In the genomic region with DNA sequence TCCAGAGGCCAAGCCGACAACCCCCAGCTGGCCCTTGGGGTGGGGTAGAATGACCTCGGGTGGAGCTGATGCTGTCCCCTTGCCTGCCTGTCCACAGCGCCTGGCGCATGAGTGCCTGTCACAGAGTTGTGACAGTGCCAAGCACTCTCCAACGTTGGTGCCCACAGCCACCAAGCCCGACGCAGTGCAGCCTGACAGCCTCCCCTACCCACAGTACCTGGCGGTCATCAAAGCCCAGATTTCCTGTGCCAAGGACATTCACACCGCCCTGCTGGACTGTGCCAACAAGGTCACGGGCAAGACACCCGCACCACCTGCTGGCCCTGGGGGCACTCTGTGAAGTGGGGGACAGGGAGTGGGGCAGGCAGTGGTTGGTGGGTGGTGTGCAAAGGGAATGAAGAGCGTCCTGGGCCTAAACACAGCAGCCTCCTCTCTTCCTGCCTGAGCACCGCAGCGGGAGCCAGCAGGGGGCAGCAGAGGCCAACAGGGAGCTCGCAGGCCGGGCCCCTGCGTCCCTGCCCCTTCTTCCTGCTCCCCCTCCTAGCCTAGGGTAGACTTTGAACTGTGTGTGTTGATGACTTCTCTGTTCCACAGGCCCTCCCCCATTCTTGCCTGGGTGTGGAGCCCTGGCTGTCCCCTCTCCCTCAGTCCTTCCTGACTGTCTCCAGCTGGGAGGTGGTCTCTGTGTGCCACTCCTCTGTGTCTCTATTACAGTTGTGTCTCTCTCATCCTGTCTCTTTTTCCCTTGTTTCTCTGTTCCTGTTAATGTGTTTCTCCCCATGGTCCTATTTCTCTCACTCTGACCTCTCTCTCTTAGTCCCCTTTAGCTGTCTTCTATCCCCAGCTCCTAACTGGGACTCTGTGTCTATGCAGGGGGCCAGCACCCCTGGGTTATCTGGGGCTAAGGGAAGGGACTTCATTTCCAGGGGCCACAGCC, we compare ENCODE assay signal across 8 cellular contexts. TPM values are rescaled to one million over a fixed set of nuclear protein-coding genes. Genes with fewer than 3 reads are reported as not detected.
DNase-seq lines count a peak whose midpoint lies in the region; ATAC-seq, FAIRE-seq and TF ChIP-seq lines count a peak whose summit lies in the region.

No MANE protein-coding gene starts in this region.

- ATAC-seq in HG03108 (IDR thresholded peaks at IDR 0.05; ENCODE audit: unreplicated experiment), result peak; percentile 19
- ATAC-seq in HepG2, result peak; percentile 72
- ATAC-seq in GM21619 (IDR thresholded peaks at IDR 0.05; ENCODE audit: unreplicated experiment), result no peak

- peak; percentile 99 for TF ChIP-seq CTCF in GM10248 (IDR thresholded peaks at IDR 0.05; ENCODE audit: control extremely low read depth, extremely low read depth, low read depth, missing control alignments)
- peak; percentile 93 for TF ChIP-seq CTCF in choroid plexus epithelial cell (conservative IDR thresholded peaks at IDR 0.05; ENCODE audit: low read depth, low read length)
- TF ChIP-seq CTCF in HepG2 (CRISPR knock-in tag; IDR thresholded peaks at IDR 0.05), result peak; percentile 100

- DNase-seq in GM10248 (ENCODE audit: extremely low spot score) (peak; percentile 90), NCI-H526 (lab: John Stamatoyannopoulos, UW) (peak; percentile 40 to 89), choroid plexus epithelial cell (ENCODE audit: low read depth) (peak; percentile 90), HepG2 (ENCODE audit: low spot score) (peak; percentile 95)
- peak; percentile 96 for DNase-seq in activated CD4-positive, alpha-beta T cell treated with anti-CD3 and anti-CD28 coated beads for 48 hours
- DNase-seq in stimulated activated CD4-positive, alpha-beta T cell treated with anti-CD3 and anti-CD28 coated beads, Interleukin-4, amount 100 ng/mL, for 24 hours, result peak; percentile 93

- H3K4me3 ChIP-seq in choroid plexus epithelial cell (ENCODE audit: low read depth, low read length) (peak overlapping the region; percentile 11), HepG2 (replicated peaks in 1 of 3; ENCODE audit: insufficient read depth in 1 of 3, low read depth in 2 of 3, low read length in 3 of 3) (peak overlapping the region; percentile 29 to 57 (median 34))

- TF ChIP-seq EP300 in HepG2 (IDR thresholded peaks at IDR 0.05; ENCODE audit: low read depth in 2 of 2, low read length in 2 of 2) (peak; percentile 45 to 66; a peak in 3 of 4 replicates), HepG2 (CRISPR knock-in tag; IDR thresholded peaks at IDR 0.05; ENCODE audit: borderline replicate concordance) (no peak; the same call in 1 of the 2 replicates)

- H3K27me3 ChIP-seq in HepG2 (ENCODE audit: control insufficient read depth in 1 of 2, insufficient read depth in 2 of 2, low read length in 2 of 2), result no peaks in the 10 kb centered on the region

- H2AFZ ChIP-seq in HepG2 (ENCODE audit: low read length), result no peak overlapping the region

- 33% methylated on average over 8 of the region's 17 CpGs for WGBS in HepG2 (ENCODE audit: low lambda C conversion rate)

- TF ChIP-seq RAD21 in HepG2 (CRISPR knock-in tag; IDR thresholded peaks at IDR 0.05), result peak; percentile 100

- TF ChIP-seq POLR2A in HepG2 (IDR thresholded peaks at IDR 0.05; ENCODE audit: insufficient read depth in 1 of 2, low read depth in 2 of 2, low read length in 2 of 2), result peak; percentile 89 to 95

- no TSS peak for BruUV-seq in HepG2 (replicated peaks; lab: Mats Ljungman, UMichigan)

- intact Hi-C loops in HepG2 (cut with micrococcal nuclease; ENCODE audit: unreplicated experiment), result loop anchor here (1.0 kb wide), 2 partner anchors 7 to 14 kb away; no protein-coding TSS in a partner anchor

- H3K9ac ChIP-seq in HepG2 (ENCODE audit: insufficient read depth, low read depth, low read length), result peak overlapping the region; percentile 85

- CTCF ChIA-PET in GM10248 (lab: Yijun Ruan, JAX), result interaction anchor here (0.6 to 4.1 kb wide), 43 partner anchors 9 to 360 kb away, joined by 3 to 103 read pairs (median 4); partner anchors contain the start of genes EID2B, GMFG, PLEKHG2 and RPS16
- CTCF ChIA-PET in HepG2 (lab: Yijun Ruan, JAX; ENCODE audit: low intra/inter-chr PET ratio, low total read pairs), result interaction anchor here (1.1 to 4.2 kb wide), 2 partner anchors 9 to 14 kb away, joined by 3 to 127 read pairs; partner anchors contain the start of gene PLEKHG2

- peaks cover 2 to 11% of the 10 kb centered on the region in 2 experiments; a peak in 3 of 5 replicates for H3K36me3 ChIP-seq in HepG2 (replicated peaks in 1 of 2; ENCODE audit: control insufficient read depth in 1 of 2, insufficient read depth in 2 of 2, low read length in 2 of 2)

- peaks cover 59% of the 10 kb centered on the region for H3K4me1 ChIP-seq in HepG2 (ENCODE audit: insufficient read depth, low read length)

- peak; percentile 92 for FAIRE-seq in HepG2 (lab: Jason Lieb, UNC)

- POLR2A ChIA-PET in GM10248 (lab: Yijun Ruan, JAX), result interaction anchor here (0.5 to 2.8 kb wide), 9 partner anchors 10 to 193 kb away, joined by 4 to 49 read pairs (median 7); partner anchors contain the start of genes PLEKHG2, RPS16 and ZFP36
- POLR2A ChIA-PET in HepG2 (lab: Yijun Ruan, JAX), result interaction anchor here (0.5 to 3.4 kb wide), 13 partner anchors 10 to 1620 kb away, joined by 3 to 123 read pairs (median 10); partner anchors contain the start of genes EID2, EID2B, PLEKHG2 and RPS16

- no peaks in the 10 kb centered on the region for H3K9me3 ChIP-seq in HepG2 (ENCODE audit: low read length)

- H3K27ac ChIP-seq in HepG2 (ENCODE audit: extremely low read length, insufficient read depth, low read length), result peak overlapping the region; percentile 98

- H4K20me1 ChIP-seq in HepG2 (ENCODE audit: insufficient read depth, low read length), result no peaks in the 10 kb centered on the region

- H3K4me2 ChIP-seq in HepG2 (ENCODE audit: low read depth, low read length), result peak overlapping the region; percentile 88

- H3K79me2 ChIP-seq in HepG2 (ENCODE audit: insufficient read depth, low read length), result no peaks in the 10 kb centered on the region

- in situ Hi-C loops in HepG2 (cut with HindIII; ENCODE audit: extremely low pct_ligation_motif_present, low pct_unique_long_range_greater_than_20kb), result no loop called here

RNA-seq across cellular contexts. Expression of gene MED29, which starts 6.5 kb away (rescaled TPM):
- 14.0 and 18.1 TPM in 2 replicates for total RNA-seq in HepG2 (2016; rRNA removed; fragmentation: Illumina TruSeq; extraction: Trizol)
- total RNA-seq in HepG2 (2016; cell fraction: cytosol; rRNA removed; fragmentation: Illumina TruSeq; extraction: Trizol; ENCODE audit: low read depth), result 3.3 and 3.4 TPM in 2 replicates
- total RNA-seq in HepG2 (2016; cell fraction: insoluble cytoplasmic fraction; rRNA removed; fragmentation: Illumina TruSeq; extraction: Trizol), result 14.6 and 16.5 TPM in 2 replicates
- total RNA-seq in HepG2 (2016; cell fraction: membrane; rRNA removed; fragmentation: Illumina TruSeq; extraction: Trizol), result 8.2 and 8.3 TPM in 2 replicates
- 6.8 and 6.9 TPM in 2 replicates for total RNA-seq in HepG2 (2016; cell fraction: nucleus; rRNA removed; fragmentation: Illumina TruSeq; extraction: Trizol)
- 19.7 and 23.7 TPM in 2 replicates for polyA plus RNA-seq in HepG2 (2011; rRNA removed)
- 23.2 and 27.9 TPM in 2 replicates for polyA plus RNA-seq in HepG2 (2011; cell fraction: cytosol; rRNA removed)
- polyA plus RNA-seq in HepG2 (2011; cell fraction: nucleus; rRNA removed), result 16.6 and 20.4 TPM in 2 replicates
- polyA plus RNA-seq in HepG2 (2012), result 12.2 and 13.4 TPM in 2 replicates
- 3.1 TPM in 2 replicates for polyA plus RNA-seq in HepG2 (2016; cell fraction: cytosol; fragmentation: Illumina TruSeq; extraction: Trizol; ENCODE audit: low read depth)
- 18.4 and 20.3 TPM in 2 replicates for polyA plus RNA-seq in HepG2 (2016; cell fraction: insoluble cytoplasmic fraction; fragmentation: Illumina TruSeq; extraction: Trizol; ENCODE audit: low read depth)
- 6.3 and 7.9 TPM in 2 replicates for polyA plus RNA-seq in HepG2 (2016; cell fraction: membrane; fragmentation: Illumina TruSeq; extraction: Trizol; ENCODE audit: low read depth)
- polyA plus RNA-seq in HepG2 (2016; cell fraction: nucleus; fragmentation: Illumina TruSeq; extraction: Trizol; ENCODE audit: insufficient read depth, low read depth), result 14.1 and 15.8 TPM in 2 replicates
- polyA minus RNA-seq in HepG2 (2011; rRNA and poly(A)+ RNA removed; ENCODE audit: low replicate concordance), result 44.1 and 48.3 TPM in 2 replicates
- polyA minus RNA-seq in HepG2 (2011; cell fraction: cytosol; rRNA and poly(A)+ RNA removed), result 10.6 and 11.3 TPM in 2 replicates
- 10.1 and 13.1 TPM in 2 replicates for polyA minus RNA-seq in HepG2 (2011; cell fraction: nucleus; rRNA and poly(A)+ RNA removed)

RNA-seq across cellular contexts. Expression of gene PAF1, which starts 6.7 kb away (rescaled TPM):
- 30.2 and 31.0 TPM in 2 replicates for total RNA-seq in HepG2 (2016; rRNA removed; fragmentation: Illumina TruSeq; extraction: Trizol)
- total RNA-seq in HepG2 (2016; cell fraction: cytosol; rRNA removed; fragmentation: Illumina TruSeq; extraction: Trizol; ENCODE audit: low read depth), result 4.3 and 4.6 TPM in 2 replicates
- 25.2 and 33.6 TPM in 2 replicates for total RNA-seq in HepG2 (2016; cell fraction: insoluble cytoplasmic fraction; rRNA removed; fragmentation: Illumina TruSeq; extraction: Trizol)
- 7.2 and 8.9 TPM in 2 replicates for total RNA-seq in HepG2 (2016; cell fraction: membrane; rRNA removed; fragmentation: Illumina TruSeq; extraction: Trizol)
- total RNA-seq in HepG2 (2016; cell fraction: nucleus; rRNA removed; fragmentation: Illumina TruSeq; extraction: Trizol), result 17.1 and 20.6 TPM in 2 replicates
- polyA plus RNA-seq in HepG2 (2011; rRNA removed), result 30.3 and 31.1 TPM in 2 replicates
- polyA plus RNA-seq in HepG2 (2011; cell fraction: cytosol; rRNA removed), result 23.2 and 28.5 TPM in 2 replicates
- polyA plus RNA-seq in HepG2 (2011; cell fraction: nucleus; rRNA removed), result 46.4 and 51.2 TPM in 2 replicates
- 31.0 and 32.0 TPM in 2 replicates for polyA plus RNA-seq in HepG2 (2012)
- polyA plus RNA-seq in HepG2 (2016; cell fraction: cytosol; fragmentation: Illumina TruSeq; extraction: Trizol; ENCODE audit: low read depth), result 4.2 and 4.5 TPM in 2 replicates
- 45.7 and 53.2 TPM in 2 replicates for polyA plus RNA-seq in HepG2 (2016; cell fraction: insoluble cytoplasmic fraction; fragmentation: Illumina TruSeq; extraction: Trizol; ENCODE audit: low read depth)
- polyA plus RNA-seq in HepG2 (2016; cell fraction: membrane; fragmentation: Illumina TruSeq; extraction: Trizol; ENCODE audit: low read depth), result 7.1 and 7.8 TPM in 2 replicates
- 51.5 and 52.7 TPM in 2 replicates for polyA plus RNA-seq in HepG2 (2016; cell fraction: nucleus; fragmentation: Illumina TruSeq; extraction: Trizol; ENCODE audit: insufficient read depth, low read depth)
- polyA minus RNA-seq in HepG2 (2011; rRNA and poly(A)+ RNA removed; ENCODE audit: low replicate concordance), result 32.5 and 51.4 TPM in 2 replicates
- polyA minus RNA-seq in HepG2 (2011; cell fraction: cytosol; rRNA and poly(A)+ RNA removed), result 17.1 and 19.9 TPM in 2 replicates
- polyA minus RNA-seq in HepG2 (2011; cell fraction: nucleus; rRNA and poly(A)+ RNA removed), result 30.1 and 33.9 TPM in 2 replicates

RNA-seq across cellular contexts. Expression of gene ZFP36, which starts 9.0 kb away (rescaled TPM):
- total RNA-seq in HepG2 (2016; rRNA removed; fragmentation: Illumina TruSeq; extraction: Trizol), result 0.81 and 1.7 TPM in 2 replicates
- 1.2 and 1.4 TPM in 2 replicates for total RNA-seq in HepG2 (2016; cell fraction: cytosol; rRNA removed; fragmentation: Illumina TruSeq; extraction: Trizol; ENCODE audit: low read depth)
- 0.52 and 1.3 TPM in 2 replicates for total RNA-seq in HepG2 (2016; cell fraction: insoluble cytoplasmic fraction; rRNA removed; fragmentation: Illumina TruSeq; extraction: Trizol)
- 1.9 and 2.1 TPM in 2 replicates for total RNA-seq in HepG2 (2016; cell fraction: membrane; rRNA removed; fragmentation: Illumina TruSeq; extraction: Trizol)
- 1.1 and 2.6 TPM in 2 replicates for total RNA-seq in HepG2 (2016; cell fraction: nucleus; rRNA removed; fragmentation: Illumina TruSeq; extraction: Trizol)
- 1.4 and 2.1 TPM in 2 replicates for polyA plus RNA-seq in HepG2 (2011; rRNA removed)
- 2.1 TPM in 2 replicates for polyA plus RNA-seq in HepG2 (2011; cell fraction: cytosol; rRNA removed)
- 10.8 and 12.7 TPM in 2 replicates for polyA plus RNA-seq in HepG2 (2011; cell fraction: nucleus; rRNA removed)
- polyA plus RNA-seq in HepG2 (2012), result 9.4 and 10.6 TPM in 2 replicates
- polyA plus RNA-seq in HepG2 (2016; cell fraction: cytosol; fragmentation: Illumina TruSeq; extraction: Trizol; ENCODE audit: low read depth), result 1.1 and 1.3 TPM in 2 replicates
- 2.3 and 4.1 TPM in 2 replicates for polyA plus RNA-seq in HepG2 (2016; cell fraction: insoluble cytoplasmic fraction; fragmentation: Illumina TruSeq; extraction: Trizol; ENCODE audit: low read depth)
- 1.9 and 2.8 TPM in 2 replicates for polyA plus RNA-seq in HepG2 (2016; cell fraction: membrane; fragmentation: Illumina TruSeq; extraction: Trizol; ENCODE audit: low read depth)
- polyA plus RNA-seq in HepG2 (2016; cell fraction: nucleus; fragmentation: Illumina TruSeq; extraction: Trizol; ENCODE audit: insufficient read depth, low read depth), result 6.2 and 8.4 TPM in 2 replicates
- 4.1 and 5.5 TPM in 2 replicates for polyA minus RNA-seq in HepG2 (2011; rRNA and poly(A)+ RNA removed; ENCODE audit: low replicate concordance)
- 7.8 and 9.2 TPM in 2 replicates for polyA minus RNA-seq in HepG2 (2011; cell fraction: cytosol; rRNA and poly(A)+ RNA removed)
- polyA minus RNA-seq in HepG2 (2011; cell fraction: nucleus; rRNA and poly(A)+ RNA removed), result 4.1 and 6.0 TPM in 2 replicates

RNA-seq across cellular contexts. Expression of gene PLEKHG2, which starts 14.8 kb away (rescaled TPM):
- total RNA-seq in HepG2 (2016; rRNA removed; fragmentation: Illumina TruSeq; extraction: Trizol), result 3.6 and 5.2 TPM in 2 replicates
- 0.51 and 1.9 TPM in 2 replicates for total RNA-seq in HepG2 (2016; cell fraction: cytosol; rRNA removed; fragmentation: Illumina TruSeq; extraction: Trizol; ENCODE audit: low read depth)
- 3.1 and 4.0 TPM in 2 replicates for total RNA-seq in HepG2 (2016; cell fraction: insoluble cytoplasmic fraction; rRNA removed; fragmentation: Illumina TruSeq; extraction: Trizol)
- 2.0 and 3.5 TPM in 2 replicates for total RNA-seq in HepG2 (2016; cell fraction: membrane; rRNA removed; fragmentation: Illumina TruSeq; extraction: Trizol)
- 6.8 TPM in 2 replicates for total RNA-seq in HepG2 (2016; cell fraction: nucleus; rRNA removed; fragmentation: Illumina TruSeq; extraction: Trizol)
- polyA plus RNA-seq in HepG2 (2011; rRNA removed), result 6.8 and 7.8 TPM in 2 replicates
- 1.9 and 2.4 TPM in 2 replicates for polyA plus RNA-seq in HepG2 (2011; cell fraction: cytosol; rRNA removed)
- 30.6 and 32.3 TPM in 2 replicates for polyA plus RNA-seq in HepG2 (2011; cell fraction: nucleus; rRNA removed)
- 5.1 and 11.3 TPM in 2 replicates for polyA plus RNA-seq in HepG2 (2012)
- 0.75 and 1.5 TPM in 2 replicates for polyA plus RNA-seq in HepG2 (2016; cell fraction: cytosol; fragmentation: Illumina TruSeq; extraction: Trizol; ENCODE audit: low read depth)
- 2.8 and 5.1 TPM in 2 replicates for polyA plus RNA-seq in HepG2 (2016; cell fraction: insoluble cytoplasmic fraction; fragmentation: Illumina TruSeq; extraction: Trizol; ENCODE audit: low read depth)
- 2.6 and 3.5 TPM in 2 replicates for polyA plus RNA-seq in HepG2 (2016; cell fraction: membrane; fragmentation: Illumina TruSeq; extraction: Trizol; ENCODE audit: low read depth)
- polyA plus RNA-seq in HepG2 (2016; cell fraction: nucleus; fragmentation: Illumina TruSeq; extraction: Trizol; ENCODE audit: insufficient read depth, low read depth), result 17.4 and 28.3 TPM in 2 replicates
- 6.5 and 8.4 TPM in 2 replicates for polyA minus RNA-seq in HepG2 (2011; rRNA and poly(A)+ RNA removed; ENCODE audit: low replicate concordance)
- 6.3 and 8.3 TPM in 2 replicates for polyA minus RNA-seq in HepG2 (2011; cell fraction: cytosol; rRNA and poly(A)+ RNA removed)
- 18.9 and 20.1 TPM in 2 replicates for polyA minus RNA-seq in HepG2 (2011; cell fraction: nucleus; rRNA and poly(A)+ RNA removed)

RNA-seq across cellular contexts. Expression of gene RPS16, which starts 38.1 kb away (rescaled TPM):
- total RNA-seq in HepG2 (2016; rRNA removed; fragmentation: Illumina TruSeq; extraction: Trizol), result 488 and 790 TPM in 2 replicates
- 875 and 1,100 TPM in 2 replicates for total RNA-seq in HepG2 (2016; cell fraction: cytosol; rRNA removed; fragmentation: Illumina TruSeq; extraction: Trizol; ENCODE audit: low read depth)
- total RNA-seq in HepG2 (2016; cell fraction: insoluble cytoplasmic fraction; rRNA removed; fragmentation: Illumina TruSeq; extraction: Trizol), result 524 and 648 TPM in 2 replicates
- 1,389 and 1,434 TPM in 2 replicates for total RNA-seq in HepG2 (2016; cell fraction: membrane; rRNA removed; fragmentation: Illumina TruSeq; extraction: Trizol)
- 216 and 289 TPM in 2 replicates for total RNA-seq in HepG2 (2016; cell fraction: nucleus; rRNA removed; fragmentation: Illumina TruSeq; extraction: Trizol)
- polyA plus RNA-seq in HepG2 (2011; rRNA removed), result 2,583 and 2,596 TPM in 2 replicates
- polyA plus RNA-seq in HepG2 (2011; cell fraction: cytosol; rRNA removed), result 6,196 and 9,335 TPM in 2 replicates
- polyA plus RNA-seq in HepG2 (2011; cell fraction: nucleus; rRNA removed), result 2,074 and 2,083 TPM in 2 replicates
- polyA plus RNA-seq in HepG2 (2012), result 3,042 and 3,601 TPM in 2 replicates
- polyA plus RNA-seq in HepG2 (2016; cell fraction: cytosol; fragmentation: Illumina TruSeq; extraction: Trizol; ENCODE audit: low read depth), result 3,994 and 4,562 TPM in 2 replicates
- polyA plus RNA-seq in HepG2 (2016; cell fraction: insoluble cytoplasmic fraction; fragmentation: Illumina TruSeq; extraction: Trizol; ENCODE audit: low read depth), result 2,744 and 2,812 TPM in 2 replicates
- 5,655 and 5,989 TPM in 2 replicates for polyA plus RNA-seq in HepG2 (2016; cell fraction: membrane; fragmentation: Illumina TruSeq; extraction: Trizol; ENCODE audit: low read depth)
- 1,642 and 1,701 TPM in 2 replicates for polyA plus RNA-seq in HepG2 (2016; cell fraction: nucleus; fragmentation: Illumina TruSeq; extraction: Trizol; ENCODE audit: insufficient read depth, low read depth)
- 2,434 and 2,985 TPM in 2 replicates for polyA minus RNA-seq in HepG2 (2011; rRNA and poly(A)+ RNA removed; ENCODE audit: low replicate concordance)
- polyA minus RNA-seq in HepG2 (2011; cell fraction: cytosol; rRNA and poly(A)+ RNA removed), result 1,333 and 1,373 TPM in 2 replicates
- polyA minus RNA-seq in HepG2 (2011; cell fraction: nucleus; rRNA and poly(A)+ RNA removed), result 311 and 415 TPM in 2 replicates
